In the genomic region with DNA sequence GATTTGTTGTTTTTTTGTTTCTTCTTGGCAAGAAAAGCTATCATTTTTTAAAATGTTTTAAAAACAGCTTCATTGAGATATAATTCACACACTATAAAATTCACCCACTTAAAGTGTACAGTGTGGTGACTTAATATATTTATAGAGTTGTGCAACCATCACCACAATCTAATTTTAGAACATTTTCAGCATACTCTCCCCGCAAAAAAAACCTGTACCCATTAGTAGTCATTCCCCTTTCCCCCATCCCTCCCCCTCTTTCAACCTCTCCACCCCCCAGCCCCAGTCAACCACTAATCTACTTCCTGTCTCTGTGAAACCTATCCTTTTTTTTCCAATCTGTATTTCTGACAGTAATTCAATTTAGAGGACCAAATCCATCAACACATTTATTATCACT, we compare ENCODE assay signal across 11 cellular contexts.
DNase-seq lines count a peak whose midpoint lies in the region; ATAC-seq and TF ChIP-seq lines count a peak whose summit lies in the region.
"Had no signal": no experiment of that assay in that cellular context is flagged by ENCODE, and none has a peak within 500 bp of the region (broad histone marks: within the 10 kb centered on the region; RNA-seq: fewer than 3 reads in every experiment).

No MANE protein-coding gene starts in this region.

- ATAC-seq in GM19438 (IDR thresholded peaks at IDR 0.05; ENCODE audit: low read depth, unreplicated experiment) (peak; percentile 63), HG03469 (IDR thresholded peaks at IDR 0.05; ENCODE audit: unreplicated experiment) (peak; percentile 75)

- no peak for TF ChIP-seq CTCF in AG10803 (conservative IDR thresholded peaks at IDR 0.05; ENCODE audit: low read length)

- DNase-seq in AG10803 (ENCODE audit: low read depth): peak; percentile 26
- peak; percentile 44 for DNase-seq in amniotic epithelial cell (ENCODE audit: low read depth)
- no peak for DNase-seq in HUDEP-2 (lab: John Stamatoyannopoulos, UW; ENCODE audit: unreplicated experiment in 76 of 76)
- no peak for DNase-seq in activated CD4-positive, alpha-beta T cell treated with anti-CD3 and anti-CD28 coated beads, Interleukin-2, amount 50 U/mL, for 4 hours
- DNase-seq in HK-2 (ENCODE audit: unreplicated experiment): no peak
- no peak for DNase-seq in anterior cingulate cortex (lab: John Stamatoyannopoulos, UW)
- DNase-seq: effector CD8-positive, alpha-beta T cell; Peyer's patch had no signal

- H3K4me3 ChIP-seq in AG10803 (ENCODE audit: low read length): no peak overlapping the region
- H3K4me3 ChIP-seq: Peyer's patch, prostate gland had no signal

Comparison
In these comparisons a context has a peak if more than half of its experiments do, and no peak if none do; other contexts are left out.
1. DNase-seq: peak in AG10803 (single experiment) and amniotic epithelial cell (single experiment); none in HUDEP-2 (0 of 76), activated CD4-positive, alpha-beta T cell treated with anti-CD3 and anti-CD28 coated beads, Interleukin-2, amount 50 U/mL, for 4 hours (0 of 2), HK-2 (single experiment) and anterior cingulate cortex (0 of 58).